In genomic region chr12:48985901-48986300, GRCh38 we compare ENCODE assay signal across 34 cellular contexts. TPM values are rescaled to one million over a fixed set of nuclear protein-coding genes. Genes with fewer than 3 reads are reported as not detected.
"Had no signal": no experiment of that assay in that cellular context is flagged by ENCODE, and none has a peak within 500 bp of the region (broad histone marks: within the 10 kb centered on the region; RNA-seq: fewer than 3 reads in every experiment).

No MANE protein-coding gene starts in this region.

- H3K27ac ChIP-seq: brain microvascular endothelial cell, esophagus muscularis mucosa, foreskin keratinocyte, prostate gland, stomach, thyroid gland, upper lobe of left lung, vagina, WERI-Rb-1 had no signal

- H3K9me3 ChIP-seq: esophagus muscularis mucosa, heart right ventricle, prostate gland, stomach, thyroid gland, upper lobe of left lung, vagina had no signal

- H3K36me3 ChIP-seq: brain microvascular endothelial cell, esophagus muscularis mucosa, heart right ventricle, prostate gland, stomach, thyroid gland, upper lobe of left lung, vagina, WERI-Rb-1 had no signal

- FAIRE-seq: astrocyte had no signal

- DNase-seq: activated CD4-positive, alpha-beta memory T cell treated with anti-CD3 and anti-CD28 coated beads, Interleukin-2, amount 10 ng/mL, durations not matched to agents 7 days and 5 days; activated CD4-positive, alpha-beta T cell treated with anti-CD3 and anti-CD28 coated beads, Interleukin-2, amount 10 ng/mL, durations not matched to agents 7 days and 5 days; activated CD4-positive, CD25-positive, alpha-beta regulatory T cell treated with anti-CD3 and anti-CD28 coated beads, Interleukin-2, amount 50 U/mL, for 72 hours; activated CD8-positive, alpha-beta memory T cell treated with anti-CD3 and anti-CD28 coated beads, Interleukin-2, amount 50 U/mL, for 48 hours; activated gamma-delta T cell; activated naive CD4-positive, alpha-beta T cell treated with anti-CD3 and anti-CD28 coated beads, Interleukin-2, amount 10 ng/mL, durations not matched to agents 7 days and 5 days; activated naive CD8-positive, alpha-beta T cell treated with anti-CD3 and anti-CD28 coated beads, Interleukin-2, amount 10 ng/mL, durations not matched to agents 7 days and 5 days; activated T-cell treated with anti-CD3 and anti-CD28 coated beads, Interleukin-2, amount 50 U/mL, for 24 hours; brain microvascular endothelial cell; cortex of kidney; foreskin keratinocyte; kidney glomerular epithelial cell; mesendoderm; natural killer cell; retina; stimulated activated CD4-positive, alpha-beta T cell treated with anti-CD3 and anti-CD28 coated beads, Interleukin-15, amount 100 ng/mL, for 24 hours; stimulated activated CD4-positive, alpha-beta T cell treated with anti-CD3 and anti-CD28 coated beads, Interleukin-2, amount 100 ng/mL, for 24 hours; stimulated activated naive B cell treated with anti-CD40 and anti-IgM and Interleukin-4, amounts not matched to agents 10 μg/mL and 1 μg/mL and 100 μg/mL, for 72 hours; stomach; T1000; thyroid gland had no signal

- ATAC-seq: foreskin keratinocyte, left lobe of liver, natural killer cell had no signal

- H3K27me3 ChIP-seq: vagina had no signal

- H3K4me1 ChIP-seq: foreskin keratinocyte, prostate gland had no signal

- H3K4me3 ChIP-seq: esophagus muscularis mucosa, lung, prostate gland, stomach, thyroid gland, upper lobe of left lung, vagina had no signal

RNA-seq across cellular contexts. Expression of gene WNT1, which starts 7.8 kb away (rescaled TPM):
- total RNA-seq: astrocyte; chondrocyte; endodermal cell; esophagus muscularis mucosa; foreskin keratinocyte; heart right ventricle; left lobe of liver; osteocyte; prostate gland; stomach; T-helper 1 cell treated with Interleukin-12 subunit alpha and Interleukin-12 subunit beta and Interleukin-4 antibody, amounts not matched to agents 30 ng/mL and 1 ng/mL, for 36 hours; thyroid gland; vagina had no signal
- polyA plus RNA-seq: foreskin keratinocyte, heart right ventricle, stomach had no signal

RNA-seq across cellular contexts. Expression of gene DDN, which starts 13.3 kb away (rescaled TPM):
- total RNA-seq: left lobe of liver, vagina had no signal

RNA-seq across cellular contexts. Expression of gene WNT10B, which starts 14.4 kb away (rescaled TPM):
- total RNA-seq: left lobe of liver, osteocyte had no signal
